21 cellular contexts compared by ENCODE assay signal in genomic region chr15:48477795-48478360, GRCh38.
DNase-seq lines count a peak whose midpoint lies in the region; ATAC-seq and TF ChIP-seq lines count a peak whose summit lies in the region.
"Had no signal": no experiment of that assay in that cellular context is flagged by ENCODE, and none has a peak within 500 bp of the region (broad histone marks: within the 10 kb centered on the region; RNA-seq: fewer than 3 reads in every experiment).

No MANE protein-coding gene starts in this region.

- H2AFZ ChIP-seq in GM23248: no peak overlapping the region
- H2AFZ ChIP-seq in trophoblast cell (ENCODE audit: insufficient read depth, low read length, poor library complexity): no peak overlapping the region

- no peaks in the 10 kb centered on the region for H3K9me3 ChIP-seq in GM23248 (ENCODE audit: low read depth)
- no peaks in the 10 kb centered on the region for H3K9me3 ChIP-seq in trophoblast cell (ENCODE audit: insufficient read depth, low read depth, low read length)
- H3K9me3 ChIP-seq: adrenal gland, neutrophil, SJSA1, transverse colon had no signal

- no peaks in the 10 kb centered on the region for H3K79me1 ChIP-seq in trophoblast cell (ENCODE audit: low read length)

- H3K27ac ChIP-seq in C4-2B (peak overlapping the region; percentile 55), GM23248 (peak overlapping the region; percentile 50), dorsolateral prefrontal cortex (peak overlapping the region in 49 of 59 donors; percentile 2 to 87 (median 67)), trophoblast cell (ENCODE audit: low read depth, low read length) (no peak overlapping the region)
- H3K27ac ChIP-seq: neutrophil, SJSA1, transverse colon had no signal

- WGBS in GM23248 (ENCODE audit: low coverage in 1 of 2, low lambda C conversion rate in 2 of 2, missing lambda C conversion rate in 2 of 2), 2 experiments: 77 to 80% methylated on average over 6 of the region's 6 CpGs
- no CpG with 5 or more reads among the region's 6 CpGs for WGBS in trophoblast cell (ENCODE audit: extremely low coverage, insufficient coverage, insufficient read length)

- no peak overlapping the region for H2AK5ac ChIP-seq in trophoblast cell (ENCODE audit: low read length)

- intact Hi-C loops in dorsolateral prefrontal cortex (cut with DNase I): no loop called here

- H2BK120ac ChIP-seq in trophoblast cell (ENCODE audit: insufficient read depth, low read length, poor library complexity): no peak overlapping the region

- no peaks in the 10 kb centered on the region for H3K9me2 ChIP-seq in GM23248 (ENCODE audit: insufficient read depth)

- H4K12ac ChIP-seq in trophoblast cell (ENCODE audit: low read depth, low read length): no peak overlapping the region

- H3K4me2 ChIP-seq in GM23248 (ENCODE audit: unreplicated experiment) (no peak overlapping the region), trophoblast cell (ENCODE audit: low read length) (no peak overlapping the region)

- H3K27me3 ChIP-seq in GM23248 (replicated peaks; ENCODE audit: insufficient read depth) (no peaks in the 10 kb centered on the region), dorsolateral prefrontal cortex (no peaks in the 10 kb centered on the region), trophoblast cell (ENCODE audit: insufficient read depth, low read length) (no peaks in the 10 kb centered on the region)
- H3K27me3 ChIP-seq: adrenal gland, neutrophil, SJSA1, transverse colon had no signal

- no peak overlapping the region for H3K4me3 ChIP-seq in GM23248
- no peak overlapping the region for H3K4me3 ChIP-seq in dorsolateral prefrontal cortex
- peak overlapping the region; percentile 37 for H3K4me3 ChIP-seq in trophoblast cell (ENCODE audit: low read depth, low read length)
- H3K4me3 ChIP-seq: adrenal gland, SJSA1, transverse colon had no signal

- H3K4ac ChIP-seq in trophoblast cell (ENCODE audit: low read depth, low read length): no peak overlapping the region

- H3K9ac ChIP-seq in GM23248 (no peak overlapping the region), trophoblast cell (ENCODE audit: low read length) (no peak overlapping the region)

- H3K79me2 ChIP-seq in GM23248 (ENCODE audit: insufficient read depth) (peaks cover 52% of the 10 kb centered on the region), trophoblast cell (ENCODE audit: control insufficient read depth, insufficient read depth, low read length, poor library complexity) (no peaks in the 10 kb centered on the region)

- H4K20me1 ChIP-seq in GM23248 (ENCODE audit: insufficient read depth): no peaks in the 10 kb centered on the region

- no peak overlapping the region for H3K18ac ChIP-seq in trophoblast cell (ENCODE audit: low read length)

- H2BK12ac ChIP-seq in trophoblast cell (ENCODE audit: low read length): peak overlapping the region; percentile 3

- in situ Hi-C loops in GM23248 (cut with MboI): no loop called here

- H4K8ac ChIP-seq in trophoblast cell (ENCODE audit: low read depth, low read length): no peak overlapping the region

- peaks cover 94% of the 10 kb centered on the region for H3F3A ChIP-seq in GM23248 (ENCODE audit: insufficient read depth)

- no peak for ATAC-seq in HG03469 (IDR thresholded peaks at IDR 0.05; ENCODE audit: unreplicated experiment)
- ATAC-seq: stimulated activated memory B cell treated with anti-CD40 and anti-IgM and Interleukin-4, amounts not matched to agents 10 μg/mL and 1 μg/mL and 100 μg/mL, for 72 hours; T-cell had no signal

- peaks cover 56% of the 10 kb centered on the region for H3K4me1 ChIP-seq in GM23248 (ENCODE audit: insufficient read depth)
- H3K4me1 ChIP-seq in trophoblast cell (ENCODE audit: control insufficient read depth in 1 of 2, insufficient read depth in 2 of 2, low read length in 2 of 2): peaks cover 1% of the 10 kb centered on the region in 2 experiments
- H3K4me1 ChIP-seq: adrenal gland, transverse colon had no signal

- H4K91ac ChIP-seq in trophoblast cell (ENCODE audit: low read depth, low read length): no peak overlapping the region

- H2BK5ac ChIP-seq in trophoblast cell (ENCODE audit: low read depth, low read length, poor library complexity): no peak overlapping the region

- H3K36me3 ChIP-seq in GM23248 (ENCODE audit: low read depth) (peaks cover 94% of the 10 kb centered on the region), trophoblast cell (ENCODE audit: control insufficient read depth in 1 of 2, insufficient read depth in 2 of 2, low read length in 2 of 2) (no peaks in the 10 kb centered on the region)
- H3K36me3 ChIP-seq: transverse colon had no signal

- no peak overlapping the region for H3K14ac ChIP-seq in trophoblast cell (ENCODE audit: low read length)

- DNase-seq in GM23248 (no peak), dorsolateral prefrontal cortex (peak in 7 of 10 donors; percentile 36 to 69 (median 51)), trophoblast cell (peak in 1 of 2 donors; percentile 15), AG08396 (ENCODE audit: low spot score) (no peak), globus pallidus (ENCODE audit: low spot score) (no peak)
- no peak for DNase-seq in activated CD4-positive, alpha-beta T cell treated with anti-CD3 and anti-CD28 coated beads, Interleukin-2, amount 50 U/mL, for 1 hour
- DNase-seq: activated CD4-positive, CD25-positive, alpha-beta regulatory T cell treated with anti-CD3 and anti-CD28 coated beads, Interleukin-2, amount 50 U/mL, for 72 hours; activated T-cell treated with anti-CD3 and anti-CD28 coated beads, Interleukin-2, amount 50 U/mL, for 24 hours; adrenal gland; kidney glomerular epithelial cell; NCI-H1048; NCI-H2081; NCI-H510A treated with DMSO at 0.1 percent for 48 hours; stimulated activated CD4-positive, alpha-beta T cell treated with anti-CD3 and anti-CD28 coated beads, Interleukin-4, amount 100 ng/mL, for 1 hour; T-cell; transverse colon had no signal

- TF ChIP-seq CTCF in C4-2B (conservative IDR thresholded peaks at IDR 0.05) (no peak), dorsolateral prefrontal cortex (IDR thresholded peaks at IDR 0.05 in 54 of 56, conservative IDR thresholded peaks at IDR 0.05 in 2 of 56; ENCODE audit: low read depth in 1 of 56, partially characterized antibody in 56 of 56) (no peak)

- no peak overlapping the region for H3K23ac ChIP-seq in trophoblast cell (ENCODE audit: low read length)

Comparison
In these comparisons a context has a peak if more than half of its experiments do, and no peak if none do; other contexts are left out.
1. DNase-seq: peak in dorsolateral prefrontal cortex (7 of 10); none in GM23248 (single experiment), AG08396 (single experiment), globus pallidus (single experiment) and activated CD4-positive, alpha-beta T cell treated with anti-CD3 and anti-CD28 coated beads, Interleukin-2, amount 50 U/mL, for 1 hour (single experiment).